26 cellular contexts compared by ENCODE assay signal in the genomic region with DNA sequence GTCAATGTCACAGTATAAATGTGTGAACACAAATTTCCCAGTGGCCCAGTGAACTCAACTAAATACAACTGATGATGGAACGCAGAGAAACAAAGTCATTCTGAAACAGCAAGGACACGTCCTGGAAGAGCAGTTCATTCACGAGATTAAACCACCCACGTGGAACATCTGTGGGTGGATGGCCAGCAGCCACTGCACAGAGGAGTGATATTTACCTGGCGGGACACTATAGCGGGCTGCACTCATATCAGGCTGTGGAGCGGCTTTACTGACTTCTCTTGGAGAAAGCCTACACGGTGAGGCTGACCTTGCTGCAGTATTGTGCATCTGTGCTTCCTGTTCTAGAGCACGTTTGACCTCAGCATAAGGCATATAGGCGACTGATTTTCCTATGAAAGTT.
DNase-seq lines count a peak whose midpoint lies in the region; ATAC-seq, FAIRE-seq and TF ChIP-seq lines count a peak whose summit lies in the region.
"Had no signal": no experiment of that assay in that cellular context is flagged by ENCODE, and none has a peak within 500 bp of the region (broad histone marks: within the 10 kb centered on the region; RNA-seq: fewer than 3 reads in every experiment).

No MANE protein-coding gene starts in this region.

- no peak for TF ChIP-seq CTCF in activated B cell treated with CpG ODN at 0.5 μM for 24 hours (IDR thresholded peaks at IDR 0.05)

- H3K4me1 ChIP-seq in CD8-positive, alpha-beta memory T cell (ENCODE audit: insufficient read depth, low read length), result peaks cover 13% of the 10 kb centered on the region
- H3K4me1 ChIP-seq: BE2C, right lobe of liver had no signal

- intact Hi-C loops in activated B cell treated with CpG ODN at 0.5 μM for 24 hours (cut with micrococcal nuclease), result no loop called here

- CTCF ChIA-PET in CD8-positive, alpha-beta memory T cell (lab: Charles Lee), result no interaction called here
- CTCF ChIA-PET in activated B cell treated with CpG ODN at 0.5 μM for 24 hours (lab: Charles Lee), result no interaction called here

- H3K4me1 Mint-ChIP-seq in CD8-positive, alpha-beta memory T cell, result peaks cover 20 to 54% (median 46%) of the 10 kb centered on the region in 3 donors
- H3K4me1 Mint-ChIP-seq in activated B cell treated with CpG ODN at 0.5 μM for 24 hours (no peaks in the 10 kb centered on the region), memory B cell (peaks cover 3% of the 10 kb centered on the region)
- H3K4me1 Mint-ChIP-seq: brain had no signal

- peak overlapping the region in 1 of 7 donors; percentile 28 for H3K4me3 Mint-ChIP-seq in CD8-positive, alpha-beta memory T cell
- H3K4me3 Mint-ChIP-seq in activated B cell treated with CpG ODN at 0.5 μM for 24 hours, result no peak overlapping the region
- no peak overlapping the region for H3K4me3 Mint-ChIP-seq in memory B cell
- H3K4me3 Mint-ChIP-seq: brain had no signal

- FAIRE-seq in GM19239 (lab: Jason Lieb, UNC), result no peak
- FAIRE-seq: keratinocyte had no signal

- peak; percentile 62 for DNase-seq in activated effector memory CD4-positive, alpha-beta T cell treated with anti-CD3 and anti-CD28 coated beads, Interleukin-2, amount 50 U/mL, for 16 hours
- DNase-seq in activated effector memory CD4-positive, alpha-beta T cell treated with Interleukin-2 at 50 U/mL for 16 hours, result no peak
- DNase-seq in CD8-positive, alpha-beta memory T cell, result no peak
- no peak for DNase-seq in activated B cell treated with CpG ODN at 0.5 μM for 24 hours
- no peak for DNase-seq in memory B cell (ENCODE audit: low spot score in 2 of 2)
- no peak for DNase-seq in MV-4-11 (lab: John Stamatoyannopoulos, UW)
- DNase-seq in GM19239 (ENCODE audit: insufficient read length, low spot score), result no peak
- DNase-seq: activated gamma-delta T cell; amniotic stem cell; BE2C; DMS79 treated with DMSO at 0.1 percent for 48 hours; dorsolateral prefrontal cortex; foreskin melanocyte; GDM1; heart right ventricle; left ventricle myocardium inferior; NCI-H1048; NCI-H2107; PC-9; right lobe of liver; SK-N-SH; stimulated activated CD4-positive, alpha-beta T cell treated with anti-CD3 and anti-CD28 coated beads, Interleukin-4, amount 100 ng/mL, for 1 hour; transverse colon had no signal

- H3K4me3 ChIP-seq in CD8-positive, alpha-beta memory T cell (ENCODE audit: low read length), result no peak overlapping the region
- H3K4me3 ChIP-seq: dorsolateral prefrontal cortex, heart right ventricle, left ventricle myocardium inferior, PC-9, right lobe of liver, transverse colon had no signal

- POLR2A ChIA-PET in CD8-positive, alpha-beta memory T cell (lab: Charles Lee), result no interaction called here
- POLR2A ChIA-PET in activated B cell treated with CpG ODN at 0.5 μM for 24 hours (lab: Charles Lee), result no interaction called here

- H3K36me3 Mint-ChIP-seq in CD8-positive, alpha-beta memory T cell, result peaks cover 7 to 66% (median 33%) of the 10 kb centered on the region in 3 donors
- H3K36me3 Mint-ChIP-seq in activated B cell treated with CpG ODN at 0.5 μM for 24 hours (ENCODE audit: low read depth) (peaks cover 73% of the 10 kb centered on the region), memory B cell (peaks cover 33% of the 10 kb centered on the region)

- H3K9me3 ChIP-seq in CD8-positive, alpha-beta memory T cell (ENCODE audit: low read length), result no peaks in the 10 kb centered on the region
- H3K9me3 ChIP-seq: BE2C, heart right ventricle, left ventricle myocardium inferior, right lobe of liver, SK-N-SH, transverse colon had no signal

- H3K36me3 ChIP-seq in CD8-positive, alpha-beta memory T cell (ENCODE audit: insufficient read depth, low read length), result peaks cover 20% of the 10 kb centered on the region

- H3K27ac Mint-ChIP-seq in CD8-positive, alpha-beta memory T cell, result peak overlapping the region; percentile 10 to 91 (median 41)
- H3K27ac Mint-ChIP-seq in activated B cell treated with CpG ODN at 0.5 μM for 24 hours (peak overlapping the region; percentile 35), memory B cell (peak overlapping the region; percentile 35)

- no peak overlapping the region for H3K27ac ChIP-seq in CD8-positive, alpha-beta memory T cell (ENCODE audit: low read depth, low read length)
- H3K27ac ChIP-seq: heart right ventricle, left ventricle myocardium inferior, PC-9, right lobe of liver, transverse colon had no signal

- no peak for ATAC-seq in activated B cell treated with CpG ODN at 0.5 μM for 24 hours (ENCODE audit: low read depth)
- no peak for ATAC-seq in memory B cell (ENCODE audit: low read depth)
- ATAC-seq: HCT116, right lobe of liver had no signal

- H3K27me3 Mint-ChIP-seq in CD8-positive, alpha-beta memory T cell, result no peaks in the 10 kb centered on the region
- H3K27me3 Mint-ChIP-seq in activated B cell treated with CpG ODN at 0.5 μM for 24 hours, result no peaks in the 10 kb centered on the region
- H3K27me3 Mint-ChIP-seq in memory B cell, result no peaks in the 10 kb centered on the region
- H3K27me3 Mint-ChIP-seq: brain had no signal

- no peaks in the 10 kb centered on the region for H3K27me3 ChIP-seq in CD8-positive, alpha-beta memory T cell (ENCODE audit: insufficient read depth, low read length, poor library complexity, severe bottlenecking)
- H3K27me3 ChIP-seq: BE2C, dorsolateral prefrontal cortex, heart right ventricle, right lobe of liver, transverse colon had no signal

- H3K9me3 Mint-ChIP-seq in CD8-positive, alpha-beta memory T cell, result no peaks in the 10 kb centered on the region
- H3K9me3 Mint-ChIP-seq in activated B cell treated with CpG ODN at 0.5 μM for 24 hours (no peaks in the 10 kb centered on the region), memory B cell (no peaks in the 10 kb centered on the region)
